Comparison of ENCODE assay signal across 9 cellular contexts in genomic region chr20:59955131-59955796, GRCh38. TPM values are rescaled to one million over a fixed set of nuclear protein-coding genes. Genes with fewer than 3 reads are reported as not detected.
DNase-seq lines count a peak whose midpoint lies in the region; ATAC-seq and TF ChIP-seq lines count a peak whose summit lies in the region.
"Had no signal": no experiment of that assay in that cellular context is flagged by ENCODE, and none has a peak within 500 bp of the region (broad histone marks: within the 10 kb centered on the region; RNA-seq: fewer than 3 reads in every experiment).

No MANE protein-coding gene starts in this region.

- TF ChIP-seq CTCF in LNCaP clone FGC (IDR thresholded peaks at IDR 0.05; ENCODE audit: control insufficient read depth, extremely low read depth, insufficient read depth) = peak; percentile 74

- DNase-seq in DMS53 treated with DMSO at 0.1 percent for 48 hours (lab: John Stamatoyannopoulos, UW; ENCODE audit: unreplicated experiment) = peak; percentile 60
- DNase-seq in LNCaP clone FGC (ENCODE audit: low read depth) = peak; percentile 69
- no peak for DNase-seq in T-helper 2 cell treated with Interferon-gamma antibody and Interleukin-4, amounts not matched to agents 5 μg/mL and 100 μg/mL, for 36 hours (ENCODE audit: low spot score)
- DNase-seq in lung microvascular endothelial cell (ENCODE audit: low read depth in 2 of 2) = peak; percentile 20 to 31
- no peak for DNase-seq in NCI-H2081 treated with DMSO at 0.1 percent for 48 hours (lab: John Stamatoyannopoulos, UW)
- no peak for DNase-seq in NCI-H2081 (lab: John Stamatoyannopoulos, UW)
- no peak for DNase-seq in ureter (ENCODE audit: low spot score)

- H3K4me3 ChIP-seq in LNCaP clone FGC (ENCODE audit: low read depth, low read length) = no peak overlapping the region

- H3K27ac Mint-ChIP-seq in T-helper 2 cell treated with Interferon-gamma antibody and Interleukin-4, amounts not matched to agents 5 μg/mL and 100 μg/mL, for 36 hours = peak overlapping the region; percentile 44
- H3K27ac Mint-ChIP-seq: dendritic cell treated with granulocyte-macrophage colony-stimulating factor and Interleukin-4, amounts not matched to agents 40 ng/mL and 50 ng/mL, for 4 days had no signal

- H3K9me3 Mint-ChIP-seq in T-helper 2 cell treated with Interferon-gamma antibody and Interleukin-4, amounts not matched to agents 5 μg/mL and 100 μg/mL, for 36 hours = no peaks in the 10 kb centered on the region
- H3K9me3 Mint-ChIP-seq: dendritic cell treated with granulocyte-macrophage colony-stimulating factor and Interleukin-4, amounts not matched to agents 40 ng/mL and 50 ng/mL, for 4 days had no signal

- no peaks in the 10 kb centered on the region for H3K36me3 Mint-ChIP-seq in T-helper 2 cell treated with Interferon-gamma antibody and Interleukin-4, amounts not matched to agents 5 μg/mL and 100 μg/mL, for 36 hours (ENCODE audit: low read depth)

- ATAC-seq in HG02938 (IDR thresholded peaks at IDR 0.05; ENCODE audit: unreplicated experiment) = no peak

- H3K27me3 Mint-ChIP-seq in T-helper 2 cell treated with Interferon-gamma antibody and Interleukin-4, amounts not matched to agents 5 μg/mL and 100 μg/mL, for 36 hours (ENCODE audit: low read depth) = no peaks in the 10 kb centered on the region
- H3K27me3 Mint-ChIP-seq: dendritic cell treated with granulocyte-macrophage colony-stimulating factor and Interleukin-4, amounts not matched to agents 40 ng/mL and 50 ng/mL, for 4 days had no signal

- no peaks in the 10 kb centered on the region for H3K4me1 Mint-ChIP-seq in T-helper 2 cell treated with Interferon-gamma antibody and Interleukin-4, amounts not matched to agents 5 μg/mL and 100 μg/mL, for 36 hours (ENCODE audit: low read depth)

- H3K4me3 Mint-ChIP-seq in T-helper 2 cell treated with Interferon-gamma antibody and Interleukin-4, amounts not matched to agents 5 μg/mL and 100 μg/mL, for 36 hours = no peak overlapping the region
- H3K4me3 Mint-ChIP-seq: dendritic cell treated with granulocyte-macrophage colony-stimulating factor and Interleukin-4, amounts not matched to agents 40 ng/mL and 50 ng/mL, for 4 days had no signal

RNA-seq across cellular contexts. Expression of gene CDH26, which starts 3.0 kb away (rescaled TPM):
- total RNA-seq in lung microvascular endothelial cell = 0.22 and 0.40 TPM in 2 replicates
- 31.0 TPM for total RNA-seq in ureter

RNA-seq across cellular contexts. Expression of gene FAM217B, which starts 15.1 kb away (rescaled TPM):
- total RNA-seq in lung microvascular endothelial cell = 2.2 and 2.4 TPM in 2 replicates
- total RNA-seq in ureter = 19.7 TPM

RNA-seq across cellular contexts. Expression of gene PPP1R3D, which starts 15.2 kb away (rescaled TPM):
- total RNA-seq in lung microvascular endothelial cell (4.8 and 7.1 TPM in 2 replicates), ureter (9.2 TPM)

RNA-seq across cellular contexts. Expression of gene SYCP2, which starts 21.8 kb away (rescaled TPM):
- 0.44 and 1.2 TPM in 2 replicates for total RNA-seq in lung microvascular endothelial cell
- 3.2 TPM for total RNA-seq in ureter

Comparison
In these comparisons a context has a peak if more than half of its experiments do, and no peak if none do; other contexts are left out.
1. DNase-seq: peak in DMS53 treated with DMSO at 0.1 percent for 48 hours (single experiment), LNCaP clone FGC (single experiment) and lung microvascular endothelial cell (2 of 2); none in T-helper 2 cell treated with Interferon-gamma antibody and Interleukin-4, amounts not matched to agents 5 μg/mL and 100 μg/mL, for 36 hours (single experiment), NCI-H2081 treated with DMSO at 0.1 percent for 48 hours (single experiment), NCI-H2081 (0 of 2) and ureter (single experiment).
2. RNA of gene CDH26, which starts 3.0 kb away (total RNA-seq): 31.0 TPM in ureter (single experiment); 0.22 to 0.40 TPM in lung microvascular endothelial cell; every median in the first group is over 10 times any median in the second.